ENCODE assay signal across 28 cellular contexts in the genomic region with DNA sequence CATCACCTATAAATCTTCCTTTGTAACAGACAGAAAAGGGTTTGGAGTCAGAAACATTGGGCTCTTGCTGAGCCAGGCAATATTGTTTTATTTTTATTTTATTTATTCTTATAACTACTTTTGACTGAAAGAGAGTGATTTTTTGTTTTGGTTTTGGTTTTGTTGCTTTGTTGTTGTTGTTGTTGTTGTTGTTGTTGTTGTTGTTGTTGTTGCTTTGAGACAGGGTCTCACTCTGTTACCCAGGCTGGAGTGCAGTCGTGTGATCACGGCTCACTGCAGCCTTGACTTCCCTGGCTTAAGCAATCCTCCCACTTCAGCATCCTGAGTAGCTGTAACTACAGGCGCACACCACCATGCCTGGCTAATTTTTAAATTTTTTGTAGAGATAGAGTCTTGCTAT.
"Had no signal": no experiment of that assay in that cellular context is flagged by ENCODE, and none has a peak within 500 bp of the region (broad histone marks: within the 10 kb centered on the region; RNA-seq: fewer than 3 reads in every experiment).

No MANE protein-coding gene starts in this region.

- H3K36me3 ChIP-seq: suprapubic skin, thoracic aorta, thyroid gland, tibial artery, transverse colon, upper lobe of left lung, upper lobe of right lung, uterus, vagina had no signal

- H3K27ac ChIP-seq: stomach, suprapubic skin, testis, thoracic aorta, thyroid gland, tibial artery, tibial nerve, transverse colon, upper lobe of left lung, upper lobe of right lung, uterus, vagina had no signal

- H3K9me3 ChIP-seq: testis, thyroid gland, transverse colon, upper lobe of right lung, uterus, vagina had no signal

- H3K27me3 ChIP-seq: stomach, suprapubic skin, testis, thyroid gland, tibial artery, tibial nerve, transverse colon, upper lobe of left lung, upper lobe of right lung, uterus, vagina had no signal

- DNase-seq: stimulated activated CD4-positive, alpha-beta T cell treated with anti-CD3 and anti-CD28 coated beads, Interleukin-2, amount 100 ng/mL, for 48 hours; stimulated activated CD4-positive, alpha-beta T cell treated with anti-CD3 and anti-CD28 coated beads, Interleukin-4, amount 100 ng/mL, for 1 hour; stimulated activated CD4-positive, alpha-beta T cell treated with anti-CD3 and anti-CD28 coated beads, Interleukin-4, amount 100 ng/mL, for 24 hours; stimulated activated CD4-positive, alpha-beta T cell treated with anti-CD3 and anti-CD28 coated beads, Interleukin-4, amount 100 ng/mL, for 4 hours; stimulated activated CD8-positive, alpha-beta memory T cell treated with anti-CD3 and anti-CD28 coated beads, Interleukin-4, amount 100 ng/mL, for 48 hours; stimulated activated naive B cell treated with anti-CD40 and anti-IgM and Interleukin-4, amounts not matched to agents 10 μg/mL and 1 μg/mL and 100 μg/mL, for 72 hours; stimulated activated naive CD4-positive, alpha-beta T cell; stimulated activated naive CD4-positive, alpha-beta T cell treated with Interleukin-2 at 50 U/mL for 16 hours; stimulated activated naive CD8-positive, alpha-beta T cell treated with anti-CD3 and anti-CD28 coated beads, Interleukin-15, amount 100 ng/mL, for 72 hours; stimulated activated naive CD8-positive, alpha-beta T cell treated with anti-CD3 and anti-CD28 coated beads, Interleukin-15, Interleukin-2, amounts not matched to agents 100 U/mL and 50 U/mL, for 24 hours; stomach; substantia nigra; testis; thyroid gland; tibial artery; transverse colon; upper lobe of left lung; upper lobe of right lung; uterus had no signal

- H3K36me3 Mint-ChIP-seq: stimulated activated effector memory CD8-positive, alpha-beta T cell treated with anti-CD3 and anti-CD28 coated beads, Interleukin-12 subunit alpha, Interleukin-12 subunit beta, amount 100 ng/mL, for 72 hours had no signal

- FAIRE-seq: urothelium cell line had no signal

- H3K27ac Mint-ChIP-seq: stimulated activated effector memory CD8-positive, alpha-beta T cell treated with anti-CD3 and anti-CD28 coated beads, Interleukin-12 subunit alpha, Interleukin-12 subunit beta, amount 100 ng/mL, for 72 hours; stimulated activated memory B cell treated with anti-CD40 and anti-IgM and Interleukin-4, amounts not matched to agents 10 μg/mL and 1 μg/mL and 100 μg/mL, for 72 hours; stimulated activated naive B cell treated with anti-CD40 and anti-IgM and Interleukin-4, amounts not matched to agents 10 μg/mL and 1 μg/mL and 100 μg/mL, for 72 hours; stimulated activated naive CD8-positive, alpha-beta T cell treated with anti-CD3 and anti-CD28 coated beads, Interleukin-15, amount 100 ng/mL, for 72 hours; stimulated activated naive CD8-positive, alpha-beta T cell treated with anti-CD3 and anti-CD28 coated beads, Interleukin-15, Interleukin-2, amounts not matched to agents 100 ng/mL and 50 ng/mL, for 24 hours; type B pancreatic cell had no signal

- H3K27me3 Mint-ChIP-seq: stimulated activated memory B cell treated with anti-CD40 and anti-IgM and Interleukin-4, amounts not matched to agents 10 μg/mL and 1 μg/mL and 100 μg/mL, for 72 hours; stimulated activated naive B cell treated with anti-CD40 and anti-IgM and Interleukin-4, amounts not matched to agents 10 μg/mL and 1 μg/mL and 100 μg/mL, for 72 hours; stimulated activated naive CD8-positive, alpha-beta T cell treated with anti-CD3 and anti-CD28 coated beads, Interleukin-15, amount 100 ng/mL, for 72 hours; stimulated activated naive CD8-positive, alpha-beta T cell treated with anti-CD3 and anti-CD28 coated beads, Interleukin-15, Interleukin-2, amounts not matched to agents 100 ng/mL and 50 ng/mL, for 24 hours; type B pancreatic cell had no signal

- H3K4me3 ChIP-seq: stomach, suprapubic skin, testis, thoracic aorta, thyroid gland, tibial artery, tibial nerve, transverse colon, upper lobe of left lung, upper lobe of right lung, uterus, vagina had no signal

- H3K4me1 ChIP-seq: stomach, suprapubic skin, testis, thyroid gland, tibial artery, tibial nerve, transverse colon, upper lobe of left lung, upper lobe of right lung, uterus, vagina had no signal

- ATAC-seq: stimulated activated effector memory CD8-positive, alpha-beta T cell treated with anti-CD3 and anti-CD28 coated beads, Interleukin-12 subunit alpha, Interleukin-12 subunit beta, amount 100 ng/mL, for 72 hours; stimulated activated memory B cell treated with anti-CD40 and anti-IgM and Interleukin-4, amounts not matched to agents 10 μg/mL and 1 μg/mL and 100 μg/mL, for 72 hours; stimulated activated naive B cell treated with anti-CD40 and anti-IgM and Interleukin-4, amounts not matched to agents 10 μg/mL and 1 μg/mL and 100 μg/mL, for 72 hours; stimulated activated naive CD8-positive, alpha-beta T cell treated with anti-CD3 and anti-CD28 coated beads, Interleukin-15, amount 100 ng/mL, for 72 hours; stimulated activated naive CD8-positive, alpha-beta T cell treated with anti-CD3 and anti-CD28 coated beads, Interleukin-15, Interleukin-2, amounts not matched to agents 100 U/mL and 50 U/mL, for 24 hours; upper lobe of right lung had no signal

- H3K4me1 Mint-ChIP-seq: stimulated activated effector memory CD8-positive, alpha-beta T cell treated with anti-CD3 and anti-CD28 coated beads, Interleukin-12 subunit alpha, Interleukin-12 subunit beta, amount 100 ng/mL, for 72 hours; stimulated activated memory B cell treated with anti-CD40 and anti-IgM and Interleukin-4, amounts not matched to agents 10 μg/mL and 1 μg/mL and 100 μg/mL, for 72 hours; stimulated activated naive B cell treated with anti-CD40 and anti-IgM and Interleukin-4, amounts not matched to agents 10 μg/mL and 1 μg/mL and 100 μg/mL, for 72 hours; stimulated activated naive CD8-positive, alpha-beta T cell treated with anti-CD3 and anti-CD28 coated beads, Interleukin-15, amount 100 ng/mL, for 72 hours had no signal

- H3K4me3 Mint-ChIP-seq: stimulated activated effector memory CD8-positive, alpha-beta T cell treated with anti-CD3 and anti-CD28 coated beads, Interleukin-12 subunit alpha, Interleukin-12 subunit beta, amount 100 ng/mL, for 72 hours; stimulated activated memory B cell treated with anti-CD40 and anti-IgM and Interleukin-4, amounts not matched to agents 10 μg/mL and 1 μg/mL and 100 μg/mL, for 72 hours; stimulated activated naive B cell treated with anti-CD40 and anti-IgM and Interleukin-4, amounts not matched to agents 10 μg/mL and 1 μg/mL and 100 μg/mL, for 72 hours; stimulated activated naive CD8-positive, alpha-beta T cell treated with anti-CD3 and anti-CD28 coated beads, Interleukin-15, amount 100 ng/mL, for 72 hours; stimulated activated naive CD8-positive, alpha-beta T cell treated with anti-CD3 and anti-CD28 coated beads, Interleukin-15, Interleukin-2, amounts not matched to agents 100 ng/mL and 50 ng/mL, for 24 hours; type B pancreatic cell had no signal
